In the genomic region with DNA sequence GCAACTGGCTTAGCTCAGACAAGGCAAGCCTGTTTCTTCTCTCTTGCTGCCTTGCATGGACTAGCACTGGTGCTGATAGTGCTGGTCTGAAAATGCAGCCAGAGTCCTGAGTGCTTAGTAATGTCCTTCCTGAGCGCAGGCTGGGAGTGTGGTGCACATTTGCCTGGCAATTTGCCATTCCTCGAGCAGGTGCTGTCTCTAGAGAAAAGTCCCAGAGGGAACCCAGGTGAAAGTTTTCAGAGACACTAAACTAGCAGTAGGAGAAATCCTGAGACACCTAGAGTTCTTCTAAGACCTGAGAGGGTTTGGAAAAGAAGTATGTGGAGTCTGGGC, we compare ENCODE assay signal across 19 cellular contexts. TPM values are rescaled to one million over a fixed set of nuclear protein-coding genes. Genes with fewer than 3 reads are reported as not detected.
DNase-seq lines count a peak whose midpoint lies in the region.
"Had no signal": no experiment of that assay in that cellular context is flagged by ENCODE, and none has a peak within 500 bp of the region (broad histone marks: within the 10 kb centered on the region; RNA-seq: fewer than 3 reads in every experiment).

No MANE protein-coding gene starts in this region.

- DNase-seq in NCI-H2171 treated with DMSO at 0.1 percent for 48 hours (lab: John Stamatoyannopoulos, UW) (peak; percentile 5), NCI-H2171 (lab: John Stamatoyannopoulos, UW) (no peak), Ammon's horn (ENCODE audit: low spot score) (peak; percentile 1), amniotic epithelial cell (ENCODE audit: low read depth) (peak; percentile 6), lung microvascular endothelial cell (ENCODE audit: low read depth in 2 of 2) (peak; percentile 28 to 44), HuH-7 (ENCODE audit: low spot score) (no peak), DMS 273 (lab: John Stamatoyannopoulos, UW; ENCODE audit: unreplicated experiment) (no peak), mesenteric fat pad (ENCODE audit: low spot score) (no peak)
- DNase-seq: BE2C; KG1; mesenchymal stem cell; naive thymus-derived CD4-positive, alpha-beta T cell; NCI-H187 treated with DMSO at 0.1 percent for 48 hours; OCI-M1; SHP77; stimulated activated CD4-positive, alpha-beta T cell treated with anti-CD3 and anti-CD28 coated beads, Interleukin-12 subunit alpha, Interleukin-12 subunit beta, amount 100 ng/mL, for 4 hours; transverse colon had no signal

RNA-seq across cellular contexts. Expression of a gene that starts 1.9 kb away (rescaled TPM):
- total RNA-seq in lung microvascular endothelial cell (not detected in 2 replicates), mesenteric fat pad (not detected)
- total RNA-seq: A172, fibroblast of lung, transverse colon had no signal

Comparison
In these comparisons a context has a peak if more than half of its experiments do, and no peak if none do; other contexts are left out.
1. DNase-seq: peak in NCI-H2171 treated with DMSO at 0.1 percent for 48 hours (single experiment), Ammon's horn (single experiment), amniotic epithelial cell (single experiment) and lung microvascular endothelial cell (2 of 2); none in NCI-H2171 (single experiment), HuH-7 (single experiment), DMS 273 (single experiment) and mesenteric fat pad (single experiment).